ENCODE assay signal across 15 cellular contexts in genomic region chr9:16262467-16263261, GRCh38.
DNase-seq lines count a peak whose midpoint lies in the region; TF ChIP-seq lines count a peak whose summit lies in the region.
"Had no signal": no experiment of that assay in that cellular context is flagged by ENCODE, and none has a peak within 500 bp of the region (broad histone marks: within the 10 kb centered on the region; RNA-seq: fewer than 3 reads in every experiment).

No MANE protein-coding gene starts in this region.

- peaks cover 2% of the 10 kb centered on the region for H3F3A ChIP-seq in smooth muscle cell (ENCODE audit: low read depth)

- no peak overlapping the region for H3K4me2 ChIP-seq in smooth muscle cell

- H3K4me1 ChIP-seq in smooth muscle cell (ENCODE audit: low read depth) = peaks cover 4% of the 10 kb centered on the region
- H3K4me1 ChIP-seq: left ventricle myocardium inferior had no signal

- H4K20me1 ChIP-seq in smooth muscle cell (ENCODE audit: low read depth) = no peaks in the 10 kb centered on the region

- H3K27ac ChIP-seq in smooth muscle cell (ENCODE audit: low read depth) = no peak overlapping the region
- H3K27ac ChIP-seq: C4-2B, left ventricle myocardium inferior had no signal

- CTCF ChIA-PET in GM10248 (lab: Yijun Ruan, JAX) = no interaction called here

- no peaks in the 10 kb centered on the region for H3K79me2 ChIP-seq in smooth muscle cell (ENCODE audit: low read depth)

- no peak overlapping the region for H3K9ac ChIP-seq in smooth muscle cell (ENCODE audit: low read depth)

- no peak overlapping the region for H3K4me3 ChIP-seq in LNCaP clone FGC (ENCODE audit: low read depth, low read length)
- no peak overlapping the region for H3K4me3 ChIP-seq in smooth muscle cell
- H3K4me3 ChIP-seq: left ventricle myocardium inferior had no signal

- no peak overlapping the region for H2AFZ ChIP-seq in smooth muscle cell (ENCODE audit: low read depth)

- peak; percentile 36 for DNase-seq in DMS153 treated with DMSO at 0.1 percent for 48 hours (lab: John Stamatoyannopoulos, UW; ENCODE audit: unreplicated experiment)
- DNase-seq in LNCaP clone FGC (ENCODE audit: low read depth) = peak; percentile 50
- peak; percentile 11 for DNase-seq in RPMI7951 (ENCODE audit: low read depth)
- peak; percentile 46 for DNase-seq in iPS-NIHi7 (ENCODE audit: extremely low spot score)
- no peak for DNase-seq in NAMALWA (ENCODE audit: low spot score)
- DNase-seq in KBM-7 = no peak
- no peak for DNase-seq in GM10248 (ENCODE audit: extremely low spot score)
- no peak for DNase-seq in smooth muscle cell (lab: John Stamatoyannopoulos, UW; ENCODE audit: unreplicated experiment)
- DNase-seq: activated naive CD8-positive, alpha-beta T cell treated with anti-CD3 and anti-CD28 coated beads, Interleukin-2, amount 50 U/mL, for 24 hours; foreskin fibroblast; left ventricle myocardium inferior; NCI-H1930; nucleus accumbens; stimulated activated naive CD4-positive, alpha-beta T cell treated with Interleukin-2 at 50 U/mL for 16 hours had no signal

- H3K9me3 ChIP-seq in smooth muscle cell (replicated peaks; ENCODE audit: low read depth) = no peaks in the 10 kb centered on the region
- H3K9me3 ChIP-seq: left ventricle myocardium inferior had no signal

- in situ Hi-C loops in KBM-7 (cut with MboI; ENCODE audit: low pct_unique_long_range_greater_than_20kb, low sequenced_read_pairs) = no loop called here

- H3K36me3 ChIP-seq in smooth muscle cell (ENCODE audit: low read depth) = no peaks in the 10 kb centered on the region
- H3K36me3 ChIP-seq: left ventricle myocardium inferior had no signal

- POLR2A ChIA-PET in GM10248 (lab: Yijun Ruan, JAX) = no interaction called here

- no peak for TF ChIP-seq CTCF in LNCaP clone FGC (IDR thresholded peaks at IDR 0.05; ENCODE audit: control insufficient read depth, extremely low read depth, insufficient read depth)
- no peak for TF ChIP-seq CTCF in GM10248 (IDR thresholded peaks at IDR 0.05; ENCODE audit: control extremely low read depth, extremely low read depth, low read depth, missing control alignments)
- TF ChIP-seq CTCF in smooth muscle cell (IDR thresholded peaks at IDR 0.05; ENCODE audit: borderline replicate concordance, insufficient read depth, poor library complexity, severe bottlenecking) = no peak

- WGBS in smooth muscle cell (ENCODE audit: low lambda C conversion rate) = 62% methylated on average over 14 of the region's 14 CpGs

- no peaks in the 10 kb centered on the region for H3K27me3 ChIP-seq in smooth muscle cell (ENCODE audit: low read depth)

Comparison
In these comparisons a context has a peak if more than half of its experiments do, and no peak if none do; other contexts are left out.
1. DNase-seq: peak in DMS153 treated with DMSO at 0.1 percent for 48 hours (single experiment), LNCaP clone FGC (single experiment), RPMI7951 (single experiment) and iPS-NIHi7 (single experiment); none in NAMALWA (single experiment), KBM-7 (single experiment), GM10248 (single experiment) and smooth muscle cell (single experiment).